ENCODE assay signal across 34 cellular contexts in genomic region chr7:104217620-104218019, GRCh38.
"Had no signal": no experiment of that assay in that cellular context is flagged by ENCODE, and none has a peak within 500 bp of the region (broad histone marks: within the 10 kb centered on the region; RNA-seq: fewer than 3 reads in every experiment).

No MANE protein-coding gene starts in this region.

- H3K36me3 ChIP-seq: MG63 had no signal

- H3K27me3 ChIP-seq: MG63 had no signal

- H3K4me2 ChIP-seq: KMS-11 had no signal

- H3K9ac ChIP-seq: KMS-11 had no signal

- DNase-seq: Karpas-422, Kasumi-1, MG63, MM.1S, MV-4-11, NCI-H1048, NCI-H1092, NCI-H1092 treated with DMSO at 0.1 percent for 48 hours, NCI-H1105, NCI-H1105 treated with DMSO at 0.1 percent for 48 hours, NCI-H1417, NCI-H1417 treated with DMSO at 0.1 percent for 48 hours, NCI-H1436, NCI-H1436 treated with DMSO at 0.1 percent for 48 hours, NCI-H146, NCI-H1694, NCI-H1694 treated with DMSO at 0.1 percent for 48 hours, NCI-H187, NCI-H187 treated with DMSO at 0.1 percent for 48 hours, NCI-H1930, NCI-H2029, NCI-H2029 treated with DMSO at 0.1 percent for 48 hours, NCI-H2081, NCI-H2081 treated with DMSO at 0.1 percent for 48 hours, NCI-H2107, NCI-H2171, NCI-H2171 treated with DMSO at 0.1 percent for 48 hours, NCI-H2227 treated with DMSO at 0.1 percent for 48 hours, NCI-H226, NCI-H345, NCI-H446, NCI-H446 treated with DMSO at 0.1 percent for 48 hours, NCI-H510A had no signal

- H3K9me3 ChIP-seq: MG63 had no signal

- H3K27ac ChIP-seq: KMS-11 had no signal

- H3K4me3 ChIP-seq: MG63 had no signal
